10 cellular contexts compared by ENCODE assay signal in the genomic region with DNA sequence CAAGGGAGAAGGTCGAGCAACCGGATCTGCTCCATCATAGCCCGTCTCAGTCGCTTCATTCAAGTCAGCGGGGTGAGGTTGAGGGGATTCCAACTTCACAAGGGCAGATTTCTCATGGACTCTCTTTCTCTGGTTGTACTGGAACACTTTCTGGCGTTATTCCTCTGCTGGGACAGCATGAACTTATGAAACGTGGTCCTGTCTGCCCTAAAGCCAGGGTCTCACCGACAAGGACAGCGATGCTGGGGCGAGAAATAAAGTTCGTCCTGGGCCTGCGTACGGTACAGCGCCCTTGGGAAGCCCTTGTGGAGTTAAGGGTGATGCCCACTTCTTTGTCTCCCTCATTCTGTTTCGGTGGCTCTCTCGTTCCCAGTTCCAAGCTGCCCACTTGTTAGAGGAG. TPM values are rescaled to one million over a fixed set of nuclear protein-coding genes. Genes with fewer than 3 reads are reported as not detected.
DNase-seq lines count a peak whose midpoint lies in the region; ATAC-seq and TF ChIP-seq lines count a peak whose summit lies in the region.
"Had no signal": no experiment of that assay in that cellular context is flagged by ENCODE, and none has a peak within 500 bp of the region (broad histone marks: within the 10 kb centered on the region; RNA-seq: fewer than 3 reads in every experiment).

No MANE protein-coding gene starts in this region.

- H3K36me3 ChIP-seq in BLaER1, result peaks cover 17% of the 10 kb centered on the region
- no peaks in the 10 kb centered on the region for H3K36me3 ChIP-seq in body of pancreas (replicated peaks in 1 of 2; ENCODE audit: insufficient read depth in 1 of 2, low read depth in 2 of 2)
- no peaks in the 10 kb centered on the region for H3K36me3 ChIP-seq in effector memory CD4-positive, alpha-beta T cell (ENCODE audit: control insufficient read depth, insufficient read depth, low read length)

- no peak overlapping the region for H2AK5ac ChIP-seq in H9 (ENCODE audit: insufficient read length, low read length)

- no peak overlapping the region for H4K8ac ChIP-seq in H9 (replicated peaks; ENCODE audit: insufficient read length, low read depth, low read length)

- peaks cover 24% of the 10 kb centered on the region for H4K20me1 ChIP-seq in BLaER1
- H4K20me1 ChIP-seq in H9 (ENCODE audit: control insufficient read depth, insufficient read depth, insufficient read length), result peaks cover 3% of the 10 kb centered on the region

- H4K91ac ChIP-seq in H9 (ENCODE audit: insufficient read length, low read depth, low read length), result no peak overlapping the region

- no peak overlapping the region for H2AFZ ChIP-seq in H9 (ENCODE audit: low read length)

- H3K14ac ChIP-seq in H9 (ENCODE audit: insufficient read depth, low read length), result no peak overlapping the region; the same call in 1 of the 2 replicates

- no peak for ATAC-seq in activated T-helper 17 cell treated with anti-CD3 and anti-CD28 coated beads, Interleukin-2, amount 50 U/mL, for 72 hours (replicated peaks)
- ATAC-seq in body of pancreas (no peak), GM18868 (IDR thresholded peaks at IDR 0.05; ENCODE audit: unreplicated experiment) (no peak)

- H3K36me3 Mint-ChIP-seq in H9 (ENCODE audit: insufficient read depth in 1 of 3, low read depth in 3 of 3), result peaks cover 22 to 26% (median 26%) of the 10 kb centered on the region in 3 experiments
- H3K36me3 Mint-ChIP-seq in activated T-helper 17 cell treated with anti-CD3 and anti-CD28 coated beads, Interleukin-2, amount 50 U/mL, for 72 hours (ENCODE audit: low read depth), result peaks cover 16% of the 10 kb centered on the region
- H3K36me3 Mint-ChIP-seq in mesothelial cell of epicardium, result peaks cover 1% of the 10 kb centered on the region

- TF ChIP-seq POLR2A in body of pancreas (IDR thresholded peaks at IDR 0.05), result no peak

- no peak overlapping the region for H2BK12ac ChIP-seq in H9 (ENCODE audit: insufficient read length, low read depth, low read length)

- no peak overlapping the region for H2BK5ac ChIP-seq in H9 (ENCODE audit: insufficient read length, low read length)

- DNase-seq in H9 (no peak), mesothelial cell of epicardium (ENCODE audit: low spot score in 2 of 2, unreplicated experiment in 2 of 2) (no peak), body of pancreas (no peak), UCSD-AML1 (lab: John Stamatoyannopoulos, UW; ENCODE audit: unreplicated experiment) (no peak)
- no peak for DNase-seq in effector memory CD4-positive, alpha-beta T cell
- DNase-seq: DMS53 had no signal

- TF ChIP-seq CTCF in H9 (conservative IDR thresholded peaks at IDR 0.05) (no peak), mesothelial cell of epicardium (IDR thresholded peaks at IDR 0.05; ENCODE audit: unreplicated experiment) (no peak), body of pancreas (IDR thresholded peaks at IDR 0.05) (no peak)

- intact Hi-C loops in body of pancreas (cut with DNase I), result no loop called here

- WGBS in H9 (ENCODE audit: extremely low coverage, insufficient read length, low lambda C conversion rate), result no CpG with 5 or more reads among the region's 16 CpGs
- 88 to 94% methylated on average over 15 to 16 of the region's 16 CpGs for WGBS in body of pancreas, 2 donors

- H3K9ac ChIP-seq in BLaER1, result peak overlapping the region; percentile 91; the same call in 1 of the 2 replicates
- H3K9ac ChIP-seq in H9 (ENCODE audit: extremely low read depth, insufficient read length, low read length), result no peak overlapping the region

- H3K9me3 ChIP-seq in BLaER1 (peaks cover 11% of the 10 kb centered on the region), H9 (ENCODE audit: control insufficient read depth, low read depth, low read length) (no peaks in the 10 kb centered on the region), body of pancreas (no peaks in the 10 kb centered on the region)
- no peaks in the 10 kb centered on the region for H3K9me3 ChIP-seq in effector memory CD4-positive, alpha-beta T cell (ENCODE audit: control insufficient read depth, low read length)

- H3K4ac ChIP-seq in H9 (ENCODE audit: low read depth, low read length), result no peak overlapping the region

- H3K23ac ChIP-seq in H9 (ENCODE audit: insufficient read length, low read depth, low read length), result no peak overlapping the region

- peaks cover 13% of the 10 kb centered on the region for H3K27me3 Mint-ChIP-seq in H9 (ENCODE audit: low read depth)
- H3K27me3 Mint-ChIP-seq in activated T-helper 17 cell treated with anti-CD3 and anti-CD28 coated beads, Interleukin-2, amount 50 U/mL, for 72 hours, result no peaks in the 10 kb centered on the region
- H3K27me3 Mint-ChIP-seq in mesothelial cell of epicardium (ENCODE audit: low read depth), result no peaks in the 10 kb centered on the region

- H3K4me2 ChIP-seq in BLaER1 (peak overlapping the region; percentile 78), H9 (ENCODE audit: insufficient read depth, insufficient read length, low read length) (peak overlapping the region; percentile 91)

- no peaks in the 10 kb centered on the region for H3K27me3 ChIP-seq in BLaER1
- no peaks in the 10 kb centered on the region for H3K27me3 ChIP-seq in H9 (ENCODE audit: insufficient read depth, low read length)
- no peaks in the 10 kb centered on the region for H3K27me3 ChIP-seq in body of pancreas
- H3K27me3 ChIP-seq in effector memory CD4-positive, alpha-beta T cell (replicated peaks; ENCODE audit: control insufficient read depth, insufficient read depth, low read length, poor library complexity, severe bottlenecking), result no peaks in the 10 kb centered on the region

- H3K79me1 ChIP-seq in H9 (ENCODE audit: insufficient read depth, low read depth, low read length, poor library complexity, severe bottlenecking), result no peaks in the 10 kb centered on the region

- H3T11ph ChIP-seq in H9 (ENCODE audit: low read length), result no peak overlapping the region

- H3K4me1 ChIP-seq in BLaER1, result peaks cover 40% of the 10 kb centered on the region
- H3K4me1 ChIP-seq in H9 (ENCODE audit: insufficient read depth, low read length), result peaks cover 4% of the 10 kb centered on the region; the same call in 1 of the 2 replicates
- H3K4me1 ChIP-seq in body of pancreas, result peaks cover 31% of the 10 kb centered on the region
- H3K4me1 ChIP-seq in effector memory CD4-positive, alpha-beta T cell (ENCODE audit: control insufficient read depth, insufficient read depth, low read length, poor library complexity, severe bottlenecking), result peaks cover 17% of the 10 kb centered on the region

- no peak overlapping the region for H3K27ac ChIP-seq in BLaER1
- H3K27ac ChIP-seq in H9 (ENCODE audit: insufficient read length, low read depth, low read length), result no peak overlapping the region
- H3K27ac ChIP-seq in body of pancreas, result peak overlapping the region in 1 of 4 donors; percentile 88
- no peak overlapping the region for H3K27ac ChIP-seq in effector memory CD4-positive, alpha-beta T cell (ENCODE audit: insufficient read depth, low read length, poor library complexity, severe bottlenecking)

- H3K18ac ChIP-seq in H9 (ENCODE audit: insufficient read length, low read depth, low read length), result no peak overlapping the region

- no peak overlapping the region for H2BK120ac ChIP-seq in H9 (ENCODE audit: low read depth, low read length, poor library complexity, severe bottlenecking)

- H3K79me2 ChIP-seq in H9 (ENCODE audit: insufficient read depth, low read length), result peaks cover 30% of the 10 kb centered on the region

- no peak overlapping the region for H2BK20ac ChIP-seq in H9 (ENCODE audit: low read depth, low read length, poor library complexity, severe bottlenecking)

- H2BK15ac ChIP-seq in H9 (ENCODE audit: low read depth, low read length), result no peak overlapping the region

- peaks cover 9% of the 10 kb centered on the region for H3K23me2 ChIP-seq in H9 (ENCODE audit: insufficient read length, low read depth, low read length, poor library complexity, severe bottlenecking)

- H4K5ac ChIP-seq in H9 (ENCODE audit: insufficient read length, low read depth, low read length), result no peak overlapping the region

- H3K56ac ChIP-seq in H9 (ENCODE audit: insufficient read length, low read depth, low read length), result no peak overlapping the region

- H3K27ac Mint-ChIP-seq in H9 (peak overlapping the region; percentile 21 to 63 (median 55); a peak in 3 of 7 replicates), mesothelial cell of epicardium (no peak overlapping the region)
- peak overlapping the region; percentile 94 for H3K27ac Mint-ChIP-seq in activated T-helper 17 cell treated with anti-CD3 and anti-CD28 coated beads, Interleukin-2, amount 50 U/mL, for 72 hours

- H3K4me1 Mint-ChIP-seq in H9 (peaks cover 27 to 39% of the 10 kb centered on the region in 2 experiments), mesothelial cell of epicardium (peaks cover 12% of the 10 kb centered on the region)
- H3K4me1 Mint-ChIP-seq in activated T-helper 17 cell treated with anti-CD3 and anti-CD28 coated beads, Interleukin-2, amount 50 U/mL, for 72 hours, result peaks cover 8% of the 10 kb centered on the region

- peaks cover 2 to 10% of the 10 kb centered on the region in 2 experiments; a peak in 4 of 5 replicates for H3K9me3 Mint-ChIP-seq in H9
- no peaks in the 10 kb centered on the region for H3K9me3 Mint-ChIP-seq in activated T-helper 17 cell treated with anti-CD3 and anti-CD28 coated beads, Interleukin-2, amount 50 U/mL, for 72 hours
- H3K9me3 Mint-ChIP-seq in mesothelial cell of epicardium, result peaks cover 3% of the 10 kb centered on the region

- H3K4me3 ChIP-seq in BLaER1 (peak overlapping the region; percentile 90), body of pancreas (no peak overlapping the region)
- H3K4me3 ChIP-seq in effector memory CD4-positive, alpha-beta T cell (ENCODE audit: insufficient read depth, low read depth, low read length, poor library complexity, severe bottlenecking), result no peak overlapping the region

- H3K4me3 Mint-ChIP-seq in H9 (no peak overlapping the region), mesothelial cell of epicardium (peak overlapping the region; percentile 15)
- H3K4me3 Mint-ChIP-seq in activated T-helper 17 cell treated with anti-CD3 and anti-CD28 coated beads, Interleukin-2, amount 50 U/mL, for 72 hours, result no peak overlapping the region

RNA-seq across cellular contexts. Expression of a gene that starts 1.3 kb away (rescaled TPM):
- total RNA-seq in H9 (2021) (53.6 and 55.2 TPM in 2 replicates), mesothelial cell of epicardium (19.8 to 23.1 TPM (median 21.2 TPM) in 3 replicates), body of pancreas (1 to 10 TPM; 4.2 to 4.6 TPM)
- total RNA-seq in activated T-helper 17 cell treated with anti-CD3 and anti-CD28 coated beads, Interleukin-2, amount 50 U/mL, for 72 hours, result 10 to 100 TPM in 1 of 2 donors, 1 to 10 TPM in 1; 9.7 to 22.9 TPM

RNA-seq across cellular contexts. Expression of a gene that starts 9.3 kb away (rescaled TPM):
- 0.66 and 0.68 TPM in 2 replicates for total RNA-seq in H9 (2021)
- not detected for total RNA-seq in activated T-helper 17 cell treated with anti-CD3 and anti-CD28 coated beads, Interleukin-2, amount 50 U/mL, for 72 hours
- 0.65 to 0.78 TPM in 2 of 3 replicates, not detected in the other for total RNA-seq in mesothelial cell of epicardium
- not detected for total RNA-seq in body of pancreas
- total RNA-seq: omental fat pad had no signal
